Comparison of ENCODE assay signal across 13 cellular contexts in genomic region chr20:23187759-23188158, GRCh38.
A peak's percentile ranks its signal among the peaks of the same experiment; 100 is the strongest.
DNase-seq lines count a peak whose midpoint lies in the region; ATAC-seq and TF ChIP-seq lines count a peak whose summit lies in the region.
"Had no signal": no experiment of that assay in that cellular context is flagged by ENCODE, and none has a peak within 500 bp of the region (broad histone marks: within the 10 kb centered on the region; RNA-seq: fewer than 3 reads in every experiment).

No MANE protein-coding gene starts in this region.

- no peak overlapping the region for H3K4me3 ChIP-seq in upper lobe of left lung

- H3K27me3 ChIP-seq in upper lobe of left lung, result no peaks in the 10 kb centered on the region

- peak; percentile 75 to 78 for ATAC-seq in upper lobe of left lung (ENCODE audit: low FRiP score in 2 of 2)
- ATAC-seq: Panc1 had no signal

- DNase-seq in SIG-M5 treated with dmso at 0.1 percent for 504 hours (lab: John Stamatoyannopoulos, UW; ENCODE audit: unreplicated experiment) (peak; percentile 41), SIG-M5 (lab: John Stamatoyannopoulos, UW) (no peak), erythroblast (lab: John Stamatoyannopoulos, UW) (peak; percentile 38 to 51), lung microvascular endothelial cell (ENCODE audit: low read depth in 2 of 2) (peak; percentile 24 to 57), upper lobe of left lung (peak in 1 of 2 donors; percentile 49), NCI-H2029 treated with DMSO at 0.1 percent for 48 hours (lab: John Stamatoyannopoulos, UW) (no peak), cortex of kidney (lab: John Stamatoyannopoulos, UW) (no peak)
- DNase-seq in activated effector memory CD4-positive, alpha-beta T cell treated with anti-CD3 and anti-CD28 coated beads, Interleukin-2, amount 50 U/mL, for 16 hours, result no peak
- DNase-seq: activated naive CD4-positive, alpha-beta T cell treated with anti-CD3 and anti-CD28 coated beads, Interleukin-2, amount 50 U/mL, for 16 hours; CD8-positive, alpha-beta memory T cell; GF-D8 had no signal

- TF ChIP-seq POLR2A in erythroblast (IDR thresholded peaks at IDR 0.05; ENCODE audit: low read length) (no peak), upper lobe of left lung (IDR thresholded peaks at IDR 0.05) (no peak)

- WGBS in upper lobe of left lung, 2 donors, result 62 to 76% methylated on average over 4 to 7 of the region's 7 CpGs

- TF ChIP-seq CTCF in upper lobe of left lung (IDR thresholded peaks at IDR 0.05), result no peak

- no peaks in the 10 kb centered on the region for H3K9me3 ChIP-seq in upper lobe of left lung

- peaks cover 0 to 7% (median 0%) of the 10 kb centered on the region in 4 donors for H3K4me1 ChIP-seq in upper lobe of left lung

- no peak overlapping the region for H3K27ac ChIP-seq in upper lobe of left lung
- H3K27ac ChIP-seq: 22Rv1 had no signal

- no peaks in the 10 kb centered on the region for H3K36me3 ChIP-seq in upper lobe of left lung

- no peak for TF ChIP-seq EP300 in upper lobe of left lung (IDR thresholded peaks at IDR 0.05)

Comparison
In these comparisons a context has a peak if more than half of its experiments do, and no peak if none do; other contexts are left out.
1. DNase-seq: peak in SIG-M5 treated with dmso at 0.1 percent for 504 hours (single experiment), erythroblast (2 of 2) and lung microvascular endothelial cell (2 of 2); none in SIG-M5 (single experiment), activated effector memory CD4-positive, alpha-beta T cell treated with anti-CD3 and anti-CD28 coated beads, Interleukin-2, amount 50 U/mL, for 16 hours (single experiment), NCI-H2029 treated with DMSO at 0.1 percent for 48 hours (single experiment) and cortex of kidney (single experiment).